ENCODE assay signal across 23 cellular contexts in genomic region chr22:30182833-30183232, GRCh38.
DNase-seq lines count a peak whose midpoint lies in the region; ATAC-seq and TF ChIP-seq lines count a peak whose summit lies in the region.
"Had no signal": no experiment of that assay in that cellular context is flagged by ENCODE, and none has a peak within 500 bp of the region (broad histone marks: within the 10 kb centered on the region; RNA-seq: fewer than 3 reads in every experiment).

No MANE protein-coding gene starts in this region.

- H3K4me2 ChIP-seq in IMR-90 (ENCODE audit: low read depth, low read length) (peak overlapping the region; percentile 19; the same call in 1 of the 2 replicates), hepatocyte (no peak overlapping the region)
- H3K4me2 ChIP-seq: PC-9 had no signal

- no peak overlapping the region for H2BK15ac ChIP-seq in IMR-90 (ENCODE audit: low read depth, low read length)

- no peaks in the 10 kb centered on the region for H3K79me2 ChIP-seq in hepatocyte

- no peak overlapping the region for H2AK5ac ChIP-seq in IMR-90 (ENCODE audit: low read depth, low read length)

- no peak for DNase-seq in activated CD4-positive, alpha-beta T cell treated with anti-CD3 and anti-CD28 coated beads, Interleukin-2, amount 10 ng/mL, durations not matched to agents 24 days and 14 days
- no peak for DNase-seq in activated CD4-positive, alpha-beta T cell treated with anti-CD3 and anti-CD28 coated beads, Interleukin-2, amount 50 U/mL, for 1 hour
- DNase-seq in IMR-90 (peak; percentile 82), hepatocyte (ENCODE audit: low spot score) (no peak), mucosa of gallbladder (ENCODE audit: low spot score) (no peak), tibial artery (no peak)
- DNase-seq in activated CD8-positive, alpha-beta T cell treated with anti-CD3 and anti-CD28 coated beads, Interleukin-2, amount 10 ng/mL, durations not matched to agents 7 days and 5 days = peak; percentile 4
- no peak for DNase-seq in stimulated activated naive CD4-positive, alpha-beta T cell (lab: John Stamatoyannopoulos, UW)
- DNase-seq: CD8-positive, alpha-beta memory T cell; cerebellar nuclear complex; DMS 273 treated with DMSO at 0.1 percent for 48 hours; dorsolateral prefrontal cortex; naive thymus-derived CD4-positive, alpha-beta T cell; NCI-H1105; NCI-H526; NK-92 treated with Interleukin-12 subunit alpha and Interleukin-12 subunit beta, amount 100 ng/mL, for 24 hours; PC-9; Right ventricle myocardium superior had no signal

- peak; percentile 50 for ATAC-seq in IMR-90 (ENCODE audit: low read depth)
- ATAC-seq in activated CD8-positive, alpha-beta T cell treated with anti-CD3 and anti-CD28 coated beads, Interleukin-2, amount 10 ng/mL, durations not matched to agents 7 days and 5 days = no peak
- ATAC-seq: left lobe of liver; naive thymus-derived CD4-positive, alpha-beta T cell had no signal

- H3K27me3 ChIP-seq in IMR-90 (ENCODE audit: control insufficient read depth, insufficient read depth, low read length) = no peaks in the 10 kb centered on the region
- H3K27me3 ChIP-seq in hepatocyte = no peaks in the 10 kb centered on the region
- H3K27me3 ChIP-seq in tibial artery = peaks cover 0 to 7% of the 10 kb centered on the region in 2 donors
- H3K27me3 ChIP-seq: tibial nerve had no signal

- peak overlapping the region; percentile 61 for H3K4me3 Mint-ChIP-seq in activated CD4-positive, alpha-beta T cell treated with anti-CD3 and anti-CD28 coated beads, Interleukin-2, amount 10 ng/mL, durations not matched to agents 24 days and 14 days
- H3K4me3 Mint-ChIP-seq in activated CD8-positive, alpha-beta T cell treated with anti-CD3 and anti-CD28 coated beads, Interleukin-2, amount 10 ng/mL, durations not matched to agents 7 days and 5 days = peak overlapping the region; percentile 34
- H3K4me3 Mint-ChIP-seq: B cell; brain; CD8-positive, alpha-beta memory T cell; IgD-negative memory B cell had no signal

- TF ChIP-seq CTCF in IMR-90 (conservative IDR thresholded peaks at IDR 0.05; ENCODE audit: low read depth, low read length) (no peak), hepatocyte (IDR thresholded peaks at IDR 0.05; ENCODE audit: poor library complexity) (no peak), tibial artery (IDR thresholded peaks at IDR 0.05) (no peak)

- H2AFZ ChIP-seq in IMR-90 (replicated peaks; ENCODE audit: low read length, poor library complexity) (no peak overlapping the region), hepatocyte (no peak overlapping the region)
- H2AFZ ChIP-seq: PC-9 had no signal

- intact Hi-C loops in activated CD4-positive, alpha-beta T cell treated with anti-CD3 and anti-CD28 coated beads, Interleukin-2, amount 10 ng/mL, durations not matched to agents 24 days and 14 days (cut with micrococcal nuclease) = no loop called here
- intact Hi-C loops in IMR-90 (cut with micrococcal nuclease) (no loop called here), tibial artery (cut with DNase I; ENCODE audit: low total_unique reads) (no loop called here)

- peaks cover 85% of the 10 kb centered on the region for H3K4me1 Mint-ChIP-seq in activated CD4-positive, alpha-beta T cell treated with anti-CD3 and anti-CD28 coated beads, Interleukin-2, amount 10 ng/mL, durations not matched to agents 24 days and 14 days
- peaks cover 94% of the 10 kb centered on the region for H3K4me1 Mint-ChIP-seq in activated CD8-positive, alpha-beta T cell treated with anti-CD3 and anti-CD28 coated beads, Interleukin-2, amount 10 ng/mL, durations not matched to agents 7 days and 5 days (ENCODE audit: low read depth)
- H3K4me1 Mint-ChIP-seq: B cell had no signal

- H3K4me3 ChIP-seq in IMR-90 (ENCODE audit: insufficient read depth, low read depth, low read length) (no peak overlapping the region), hepatocyte (no peak overlapping the region), tibial artery (no peak overlapping the region)
- H3K4me3 ChIP-seq: dorsolateral prefrontal cortex, PC-9, tibial nerve had no signal

- POLR2A ChIA-PET in IMR-90 (lab: Charles Lee; ENCODE audit: unreplicated experiment) = interaction anchor here (1.4 kb wide), 1 partner anchor 22 kb away, joined by 5 read pairs; no protein-coding TSS in a partner anchor
- POLR2A ChIA-PET in activated CD8-positive, alpha-beta T cell treated with anti-CD3 and anti-CD28 coated beads, Interleukin-2, amount 10 ng/mL, durations not matched to agents 7 days and 5 days (lab: Charles Lee) = interaction anchor here (0.5 to 3.0 kb wide), 3 partner anchors 14 to 74 kb away, joined by 3 to 17 read pairs (median 3); no protein-coding TSS in a partner anchor

- CTCF ChIA-PET in IMR-90 (lab: Yijun Ruan, JAX) = interaction anchor here (1.2 kb wide), 1 partner anchor 69 kb away, joined by 4 read pairs; no protein-coding TSS in a partner anchor
- CTCF ChIA-PET in activated CD8-positive, alpha-beta T cell treated with anti-CD3 and anti-CD28 coated beads, Interleukin-2, amount 10 ng/mL, durations not matched to agents 7 days and 5 days (lab: Charles Lee) = interaction anchor here (0.8 to 3.9 kb wide), 3 partner anchors 14 to 81 kb away, joined by 3 to 27 read pairs (median 3); no protein-coding TSS in a partner anchor

- no peak for TF ChIP-seq POLR2A in IMR-90 (IDR thresholded peaks at IDR 0.05; ENCODE audit: low read depth, low read length)

- WGBS in IMR-90 (ENCODE audit: extremely low coverage in 2 of 2, insufficient read length in 1 of 2), 2 experiments = no CpG with 5 or more reads among the region's 4 CpGs
- 59% methylated on average over 4 of the region's 4 CpGs for WGBS in hepatocyte (ENCODE audit: low lambda C conversion rate, missing lambda C conversion rate)

- H3K18ac ChIP-seq in IMR-90 (ENCODE audit: low read depth, low read length) = peak overlapping the region; percentile 11

- H3K56ac ChIP-seq in IMR-90 (ENCODE audit: extremely low read depth, insufficient read depth, low read length) = no peak overlapping the region

- H4K5ac ChIP-seq in IMR-90 (ENCODE audit: low read depth, low read length) = peak overlapping the region; percentile 99; the same call in 1 of the 2 replicates

- peak overlapping the region; percentile 90; the same call in 1 of the 2 replicates for H2BK120ac ChIP-seq in IMR-90 (ENCODE audit: low read depth, low read length)

- no peaks in the 10 kb centered on the region for H4K20me1 ChIP-seq in IMR-90 (ENCODE audit: insufficient read depth, low read length)
- no peaks in the 10 kb centered on the region for H4K20me1 ChIP-seq in hepatocyte (ENCODE audit: insufficient read depth, poor library complexity, severe bottlenecking)

- in situ Hi-C loops in IMR-90 (cut with MboI; ENCODE audit: low sequenced_read_pairs) = no loop called here

- H3K14ac ChIP-seq in IMR-90 (replicated peaks; ENCODE audit: low read depth, low read length) = peak overlapping the region; percentile 86; the same call in 1 of the 2 replicates

- peaks cover 16% of the 10 kb centered on the region for H3K9me1 ChIP-seq in IMR-90 (ENCODE audit: insufficient read depth, low read length)

- dilution Hi-C loops in IMR-90 (cut with HindIII; ENCODE audit: low sequenced_read_pairs, unreplicated experiment) = no loop called here

- H3K27ac ChIP-seq in IMR-90 (ENCODE audit: insufficient read depth, low read length) (no peak overlapping the region), hepatocyte (peak overlapping the region; percentile 48), tibial artery (no peak overlapping the region)
- H3K27ac ChIP-seq: dorsolateral prefrontal cortex, PC-9, tibial nerve had no signal

- BruUV-seq in IMR-90 (replicated peaks; lab: Mats Ljungman, UMichigan) = no TSS peak

- no peak for TF ChIP-seq RAD21 in IMR-90 (IDR thresholded peaks at IDR 0.05; ENCODE audit: low read length)

- peaks cover 0 to 4% of the 10 kb centered on the region in 2 experiments; a peak in 1 of 4 replicates for H3K79me1 ChIP-seq in IMR-90 (ENCODE audit: low read depth in 1 of 2, low read length in 2 of 2)

- no peaks in the 10 kb centered on the region for H3K36me3 Mint-ChIP-seq in activated CD4-positive, alpha-beta T cell treated with anti-CD3 and anti-CD28 coated beads, Interleukin-2, amount 10 ng/mL, durations not matched to agents 24 days and 14 days (ENCODE audit: low read depth)
- peaks cover 8% of the 10 kb centered on the region for H3K36me3 Mint-ChIP-seq in activated CD8-positive, alpha-beta T cell treated with anti-CD3 and anti-CD28 coated beads, Interleukin-2, amount 10 ng/mL, durations not matched to agents 7 days and 5 days (ENCODE audit: low read depth)
- H3K36me3 Mint-ChIP-seq: brain; CD8-positive, alpha-beta memory T cell; IgD-negative memory B cell had no signal

- peak overlapping the region; percentile 96 for H3K27ac Mint-ChIP-seq in activated CD4-positive, alpha-beta T cell treated with anti-CD3 and anti-CD28 coated beads, Interleukin-2, amount 10 ng/mL, durations not matched to agents 24 days and 14 days
- peak overlapping the region; percentile 96 for H3K27ac Mint-ChIP-seq in activated CD8-positive, alpha-beta T cell treated with anti-CD3 and anti-CD28 coated beads, Interleukin-2, amount 10 ng/mL, durations not matched to agents 7 days and 5 days
- H3K27ac Mint-ChIP-seq: B cell, brain, IgD-negative memory B cell had no signal

- peak overlapping the region; percentile 97; the same call in 1 of the 2 replicates for H2BK20ac ChIP-seq in IMR-90 (ENCODE audit: low read depth, low read length)

- H3K9me2 ChIP-seq in hepatocyte (replicated peaks; ENCODE audit: insufficient read depth) = no peaks in the 10 kb centered on the region

- peaks cover 4% of the 10 kb centered on the region for H3K9me3 Mint-ChIP-seq in activated CD4-positive, alpha-beta T cell treated with anti-CD3 and anti-CD28 coated beads, Interleukin-2, amount 10 ng/mL, durations not matched to agents 24 days and 14 days
- H3K9me3 Mint-ChIP-seq in activated CD8-positive, alpha-beta T cell treated with anti-CD3 and anti-CD28 coated beads, Interleukin-2, amount 10 ng/mL, durations not matched to agents 7 days and 5 days (ENCODE audit: insufficient read depth) = no peaks in the 10 kb centered on the region
- H3K9me3 Mint-ChIP-seq: brain; CD8-positive, alpha-beta memory T cell; IgD-negative memory B cell had no signal

- H3K9me3 ChIP-seq in IMR-90 (ENCODE audit: control insufficient read depth, insufficient read depth, low read length) (no peaks in the 10 kb centered on the region), hepatocyte (ENCODE audit: low read depth) (no peaks in the 10 kb centered on the region), tibial artery (no peaks in the 10 kb centered on the region)
- H3K9me3 ChIP-seq: tibial nerve had no signal

- H3K9ac ChIP-seq in IMR-90 (ENCODE audit: low read depth, low read length) = no peak overlapping the region

- H3K27me3 Mint-ChIP-seq in activated CD4-positive, alpha-beta T cell treated with anti-CD3 and anti-CD28 coated beads, Interleukin-2, amount 10 ng/mL, durations not matched to agents 24 days and 14 days = no peaks in the 10 kb centered on the region
- H3K27me3 Mint-ChIP-seq in activated CD8-positive, alpha-beta T cell treated with anti-CD3 and anti-CD28 coated beads, Interleukin-2, amount 10 ng/mL, durations not matched to agents 7 days and 5 days (ENCODE audit: low read depth) = no peaks in the 10 kb centered on the region
- H3K27me3 Mint-ChIP-seq: naive thymus-derived CD4-positive, alpha-beta T cell had no signal

- H2AK9ac ChIP-seq in IMR-90 (replicated peaks; ENCODE audit: low read depth, low read length, poor library complexity) = no peak overlapping the region

- peak overlapping the region; percentile 93; the same call in 1 of the 2 replicates for H3K4ac ChIP-seq in IMR-90 (ENCODE audit: low read depth, low read length)

- H3K36me3 ChIP-seq in IMR-90 (ENCODE audit: control insufficient read depth, insufficient read depth, low read length) = no peaks in the 10 kb centered on the region
- no peaks in the 10 kb centered on the region for H3K36me3 ChIP-seq in hepatocyte (replicated peaks; ENCODE audit: insufficient read depth, low read depth)
- no peaks in the 10 kb centered on the region for H3K36me3 ChIP-seq in tibial artery
- H3K36me3 ChIP-seq: tibial nerve had no signal

- peak overlapping the region; percentile 85; the same call in 1 of the 2 replicates for H3K23ac ChIP-seq in IMR-90 (ENCODE audit: low read depth, low read length)

- peak overlapping the region; percentile 77 to 88 for H4K8ac ChIP-seq in IMR-90 (ENCODE audit: low read depth in 2 of 2, low read length in 2 of 2)

- peak overlapping the region; percentile 64 for H2BK5ac ChIP-seq in IMR-90 (ENCODE audit: low read depth, low read length, poor library complexity, severe bottlenecking)

- H3K4me1 ChIP-seq in IMR-90 (ENCODE audit: control insufficient read depth, insufficient read depth, low read length) (peaks cover 22% of the 10 kb centered on the region), hepatocyte (ENCODE audit: insufficient read depth) (peaks cover 28% of the 10 kb centered on the region), tibial artery (no peaks in the 10 kb centered on the region)
- H3K4me1 ChIP-seq: tibial nerve had no signal

- H4K91ac ChIP-seq in IMR-90 (ENCODE audit: insufficient read depth, low read depth, low read length) = no peak overlapping the region

Comparison
In these comparisons a context has a peak if more than half of its experiments do, and no peak if none do; other contexts are left out.
1. DNase-seq: peak in IMR-90 (single experiment) and activated CD8-positive, alpha-beta T cell treated with anti-CD3 and anti-CD28 coated beads, Interleukin-2, amount 10 ng/mL, durations not matched to agents 7 days and 5 days (single experiment); none in activated CD4-positive, alpha-beta T cell treated with anti-CD3 and anti-CD28 coated beads, Interleukin-2, amount 10 ng/mL, durations not matched to agents 24 days and 14 days (single experiment), activated CD4-positive, alpha-beta T cell treated with anti-CD3 and anti-CD28 coated beads, Interleukin-2, amount 50 U/mL, for 1 hour (single experiment), hepatocyte (single experiment), mucosa of gallbladder (single experiment), tibial artery (0 of 2) and stimulated activated naive CD4-positive, alpha-beta T cell (0 of 6).